ENCODE assay signal across 20 cellular contexts in genomic region chr2:75788925-75789324, GRCh38.
DNase-seq lines count a peak whose midpoint lies in the region; ATAC-seq, FAIRE-seq and TF ChIP-seq lines count a peak whose summit lies in the region.
"Had no signal": no experiment of that assay in that cellular context is flagged by ENCODE, and none has a peak within 500 bp of the region (broad histone marks: within the 10 kb centered on the region; RNA-seq: fewer than 3 reads in every experiment).

No MANE protein-coding gene starts in this region.

- H3K36me3 ChIP-seq in RWPE2 (ENCODE audit: low read depth) (no peaks in the 10 kb centered on the region), bronchial epithelial cell (ENCODE audit: control insufficient read depth, insufficient read depth, low read length) (no peaks in the 10 kb centered on the region)

- peak; percentile 95 for ATAC-seq in RWPE2 (ENCODE audit: low read depth)
- no peak for ATAC-seq in HG02981 (IDR thresholded peaks at IDR 0.05; ENCODE audit: unreplicated experiment)
- ATAC-seq: Panc1 had no signal

- no peak for FAIRE-seq in bronchial epithelial cell (lab: Jason Lieb, UNC)

- peak overlapping the region; percentile 19 for H3K27ac ChIP-seq in RWPE2 (ENCODE audit: poor library complexity, severe bottlenecking)
- H3K27ac ChIP-seq: HL-60 had no signal

- peaks cover 15% of the 10 kb centered on the region for H3K4me1 ChIP-seq in RWPE2 (ENCODE audit: insufficient read depth, poor library complexity, severe bottlenecking)

- DNase-seq in DMS53 (lab: John Stamatoyannopoulos, UW) = peak; percentile 29
- no peak for DNase-seq in DMS53 treated with DMSO at 0.1 percent for 48 hours (lab: John Stamatoyannopoulos, UW; ENCODE audit: unreplicated experiment)
- DNase-seq in RWPE2 (ENCODE audit: low spot score) = no peak
- peak; percentile 66 for DNase-seq in bronchial epithelial cell (ENCODE audit: low read depth)
- DNase-seq in non-pigmented ciliary epithelial cell (ENCODE audit: low read depth) = peak; percentile 1
- no peak for DNase-seq in NAMALWA (ENCODE audit: low spot score)
- DNase-seq in activated CD4-positive, alpha-beta T cell treated with anti-CD3 and anti-CD28 coated beads, Interleukin-2, amount 50 U/mL, for 4 hours = no peak
- DNase-seq: 8988T, C1 segment of cervical spinal cord, DMS153, KBM-7, NCI-H1092 treated with DMSO at 0.1 percent for 48 hours, NCI-H187, NCI-H2171, NCI-H774, SHP77 treated with DMSO at 0.1 percent for 48 hours had no signal

- H3K27me3 ChIP-seq in RWPE2 (ENCODE audit: insufficient read depth, poor library complexity, severe bottlenecking) (no peaks in the 10 kb centered on the region), bronchial epithelial cell (ENCODE audit: control insufficient read depth, insufficient read depth, low read length) (no peaks in the 10 kb centered on the region)

- no peaks in the 10 kb centered on the region for H3K9me3 ChIP-seq in RWPE2 (ENCODE audit: severe bottlenecking)

- no peak for TF ChIP-seq CTCF in RWPE2 (IDR thresholded peaks at IDR 0.05; ENCODE audit: poor library complexity, severe bottlenecking)
- TF ChIP-seq CTCF in bronchial epithelial cell (IDR thresholded peaks at IDR 0.05; ENCODE audit: insufficient read depth, low read length, severe bottlenecking) = no peak

- no peak overlapping the region for H3K4me3 ChIP-seq in RWPE2 (ENCODE audit: severe bottlenecking)
- H3K4me3 ChIP-seq in bronchial epithelial cell (ENCODE audit: low read depth, low read length) = no peak overlapping the region
- H3K4me3 ChIP-seq: GM23338 had no signal

Comparison
In these comparisons a context has a peak if more than half of its experiments do, and no peak if none do; other contexts are left out.
1. DNase-seq: peak in DMS53 (single experiment), bronchial epithelial cell (single experiment) and non-pigmented ciliary epithelial cell (single experiment); none in DMS53 treated with DMSO at 0.1 percent for 48 hours (single experiment), RWPE2 (single experiment), NAMALWA (single experiment) and activated CD4-positive, alpha-beta T cell treated with anti-CD3 and anti-CD28 coated beads, Interleukin-2, amount 50 U/mL, for 4 hours (0 of 2).